In genomic region chr17:39450847-39451581, GRCh38 we compare ENCODE assay signal across 1 cellular context.
TF ChIP-seq lines count a peak whose summit lies in the region.

MED1 (minus strand) TSS chr17:39451263; CDS start chr17:39451062, 201 bp downstream.

TF ChIP-seq in HepG2, 621 proteins besides CTCF, POLR2A, EP300 and RAD21 (continued from another document and continues in another):
- TF ChIP-seq, protein P1, sequence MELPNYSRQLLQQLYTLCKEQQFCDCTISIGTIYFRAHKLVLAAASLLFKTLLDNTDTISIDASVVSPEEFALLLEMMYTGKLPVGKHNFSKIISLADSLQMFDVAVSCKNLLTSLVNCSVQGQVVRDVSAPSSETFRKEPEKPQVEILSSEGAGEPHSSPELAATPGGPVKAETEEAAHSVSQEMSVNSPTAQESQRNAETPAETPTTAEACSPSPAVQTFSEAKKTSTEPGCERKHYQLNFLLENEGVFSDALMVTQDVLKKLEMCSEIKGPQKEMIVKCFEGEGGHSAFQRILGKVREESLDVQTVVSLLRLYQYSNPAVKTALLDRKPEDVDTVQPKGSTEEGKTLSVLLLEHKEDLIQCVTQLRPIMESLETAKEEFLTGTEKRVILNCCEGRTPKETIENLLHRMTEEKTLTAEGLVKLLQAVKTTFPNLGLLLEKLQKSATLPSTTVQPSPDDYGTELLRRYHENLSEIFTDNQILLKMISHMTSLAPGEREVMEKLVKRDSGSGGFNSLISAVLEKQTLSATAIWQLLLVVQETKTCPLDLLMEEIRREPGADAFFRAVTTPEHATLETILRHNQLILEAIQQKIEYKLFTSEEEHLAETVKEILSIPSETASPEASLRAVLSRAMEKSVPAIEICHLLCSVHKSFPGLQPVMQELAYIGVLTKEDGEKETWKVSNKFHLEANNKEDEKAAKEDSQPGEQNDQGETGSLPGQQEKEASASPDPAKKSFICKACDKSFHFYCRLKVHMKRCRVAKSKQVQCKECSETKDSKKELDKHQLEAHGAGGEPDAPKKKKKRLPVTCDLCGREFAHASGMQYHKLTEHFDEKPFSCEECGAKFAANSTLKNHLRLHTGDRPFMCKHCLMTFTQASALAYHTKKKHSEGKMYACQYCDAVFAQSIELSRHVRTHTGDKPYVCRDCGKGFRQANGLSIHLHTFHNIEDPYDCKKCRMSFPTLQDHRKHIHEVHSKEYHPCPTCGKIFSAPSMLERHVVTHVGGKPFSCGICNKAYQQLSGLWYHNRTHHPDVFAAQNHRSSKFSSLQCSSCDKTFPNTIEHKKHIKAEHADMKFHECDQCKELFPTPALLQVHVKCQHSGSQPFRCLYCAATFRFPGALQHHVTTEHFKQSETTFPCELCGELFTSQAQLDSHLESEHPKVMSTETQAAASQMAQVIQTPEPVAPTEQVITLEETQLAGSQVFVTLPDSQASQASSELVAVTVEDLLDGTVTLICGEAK (IDR thresholded peaks at IDR 0.05) = no peak
- TF ChIP-seq, protein P1 (CRISPR knock-in tag; IDR thresholded peaks at IDR 0.05) = peak; percentile 94
- TF ChIP-seq ZNF138 (CRISPR knock-in tag; IDR thresholded peaks at IDR 0.05; ENCODE audit: low read depth) (0 out of 2 replicates have a peak, but pooled peaks have one; percentile 34), ZNF577 (CRISPR knock-in tag; IDR thresholded peaks at IDR 0.05; ENCODE audit: borderline replicate concordance, low read depth) (no peak), ZSCAN30 (CRISPR knock-in tag; IDR thresholded peaks at IDR 0.05) (peak; percentile 64; the same call in 1 of the 2 replicates), FOXA3 (CRISPR knock-in tag; IDR thresholded peaks at IDR 0.05) (no peak; the same call in 1 of the 2 replicates), ARNT2 (CRISPR knock-in tag; IDR thresholded peaks at IDR 0.05; ENCODE audit: low read depth) (peak; percentile 98; the same call in 1 of the 2 replicates), ZNF772 (CRISPR knock-in tag; IDR thresholded peaks at IDR 0.05) (peak; percentile 60; the same call in 1 of the 2 replicates), SPEN (CRISPR knock-in tag; IDR thresholded peaks at IDR 0.05; ENCODE audit: low read depth) (peak; percentile 89; the same call in 1 of the 2 replicates), ZNF552 (CRISPR knock-in tag; IDR thresholded peaks at IDR 0.05; ENCODE audit: borderline replicate concordance) (peak; percentile 59; the same call in 1 of the 2 replicates), NCOR1 (IDR thresholded peaks at IDR 0.05; ENCODE audit: borderline replicate concordance, low read length) (0 out of 2 replicates have a peak, but pooled peaks have one; percentile 17), TCF7L2 (IDR thresholded peaks at IDR 0.05; ENCODE audit: low read depth, low read length) (peak; percentile 37; the same call in 1 of the 2 replicates), ZNF143 (CRISPR knock-in tag; IDR thresholded peaks at IDR 0.05) (peak; percentile 58; the same call in 1 of the 2 replicates), ZXDC (CRISPR knock-in tag; IDR thresholded peaks at IDR 0.05) (peak; percentile 85; the same call in 1 of the 2 replicates), ZNF879 (CRISPR knock-in tag; IDR thresholded peaks at IDR 0.05) (peak; percentile 82; the same call in 1 of the 2 replicates), ARHGAP35 (CRISPR knock-in tag; IDR thresholded peaks at IDR 0.05; ENCODE audit: borderline replicate concordance) (no peak; the same call in 1 of the 2 replicates), SIN3B (IDR thresholded peaks at IDR 0.05; ENCODE audit: low read length) (peak; percentile 88), TP53 (CRISPR knock-in tag; conservative IDR thresholded peaks at IDR 0.05) (0 out of 2 replicates have a peak, but pooled peaks have one; percentile 28)
- TF ChIP-seq, protein P2, sequence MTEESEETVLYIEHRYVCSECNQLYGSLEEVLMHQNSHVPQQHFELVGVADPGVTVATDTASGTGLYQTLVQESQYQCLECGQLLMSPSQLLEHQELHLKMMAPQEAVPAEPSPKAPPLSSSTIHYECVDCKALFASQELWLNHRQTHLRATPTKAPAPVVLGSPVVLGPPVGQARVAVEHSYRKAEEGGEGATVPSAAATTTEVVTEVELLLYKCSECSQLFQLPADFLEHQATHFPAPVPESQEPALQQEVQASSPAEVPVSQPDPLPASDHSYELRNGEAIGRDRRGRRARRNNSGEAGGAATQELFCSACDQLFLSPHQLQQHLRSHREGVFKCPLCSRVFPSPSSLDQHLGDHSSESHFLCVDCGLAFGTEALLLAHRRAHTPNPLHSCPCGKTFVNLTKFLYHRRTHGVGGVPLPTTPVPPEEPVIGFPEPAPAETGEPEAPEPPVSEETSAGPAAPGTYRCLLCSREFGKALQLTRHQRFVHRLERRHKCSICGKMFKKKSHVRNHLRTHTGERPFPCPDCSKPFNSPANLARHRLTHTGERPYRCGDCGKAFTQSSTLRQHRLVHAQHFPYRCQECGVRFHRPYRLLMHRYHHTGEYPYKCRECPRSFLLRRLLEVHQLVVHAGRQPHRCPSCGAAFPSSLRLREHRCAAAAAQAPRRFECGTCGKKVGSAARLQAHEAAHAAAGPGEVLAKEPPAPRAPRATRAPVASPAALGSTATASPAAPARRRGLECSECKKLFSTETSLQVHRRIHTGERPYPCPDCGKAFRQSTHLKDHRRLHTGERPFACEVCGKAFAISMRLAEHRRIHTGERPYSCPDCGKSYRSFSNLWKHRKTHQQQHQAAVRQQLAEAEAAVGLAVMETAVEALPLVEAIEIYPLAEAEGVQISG (CRISPR knock-in tag; IDR thresholded peaks at IDR 0.05) = peak; percentile 81
- TF ChIP-seq, protein P3, sequence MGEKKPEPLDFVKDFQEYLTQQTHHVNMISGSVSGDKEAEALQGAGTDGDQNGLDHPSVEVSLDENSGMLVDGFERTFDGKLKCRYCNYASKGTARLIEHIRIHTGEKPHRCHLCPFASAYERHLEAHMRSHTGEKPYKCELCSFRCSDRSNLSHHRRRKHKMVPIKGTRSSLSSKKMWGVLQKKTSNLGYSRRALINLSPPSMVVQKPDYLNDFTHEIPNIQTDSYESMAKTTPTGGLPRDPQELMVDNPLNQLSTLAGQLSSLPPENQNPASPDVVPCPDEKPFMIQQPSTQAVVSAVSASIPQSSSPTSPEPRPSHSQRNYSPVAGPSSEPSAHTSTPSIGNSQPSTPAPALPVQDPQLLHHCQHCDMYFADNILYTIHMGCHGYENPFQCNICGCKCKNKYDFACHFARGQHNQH (CRISPR knock-in tag; IDR thresholded peaks at IDR 0.05) = no peak; the same call in 1 of the 2 replicates
- TF ChIP-seq, protein P4, sequence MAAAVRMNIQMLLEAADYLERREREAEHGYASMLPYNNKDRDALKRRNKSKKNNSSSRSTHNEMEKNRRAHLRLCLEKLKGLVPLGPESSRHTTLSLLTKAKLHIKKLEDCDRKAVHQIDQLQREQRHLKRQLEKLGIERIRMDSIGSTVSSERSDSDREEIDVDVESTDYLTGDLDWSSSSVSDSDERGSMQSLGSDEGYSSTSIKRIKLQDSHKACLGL (CRISPR knock-in tag; IDR thresholded peaks at IDR 0.05) = peak; percentile 63
- TF ChIP-seq, protein P5, sequence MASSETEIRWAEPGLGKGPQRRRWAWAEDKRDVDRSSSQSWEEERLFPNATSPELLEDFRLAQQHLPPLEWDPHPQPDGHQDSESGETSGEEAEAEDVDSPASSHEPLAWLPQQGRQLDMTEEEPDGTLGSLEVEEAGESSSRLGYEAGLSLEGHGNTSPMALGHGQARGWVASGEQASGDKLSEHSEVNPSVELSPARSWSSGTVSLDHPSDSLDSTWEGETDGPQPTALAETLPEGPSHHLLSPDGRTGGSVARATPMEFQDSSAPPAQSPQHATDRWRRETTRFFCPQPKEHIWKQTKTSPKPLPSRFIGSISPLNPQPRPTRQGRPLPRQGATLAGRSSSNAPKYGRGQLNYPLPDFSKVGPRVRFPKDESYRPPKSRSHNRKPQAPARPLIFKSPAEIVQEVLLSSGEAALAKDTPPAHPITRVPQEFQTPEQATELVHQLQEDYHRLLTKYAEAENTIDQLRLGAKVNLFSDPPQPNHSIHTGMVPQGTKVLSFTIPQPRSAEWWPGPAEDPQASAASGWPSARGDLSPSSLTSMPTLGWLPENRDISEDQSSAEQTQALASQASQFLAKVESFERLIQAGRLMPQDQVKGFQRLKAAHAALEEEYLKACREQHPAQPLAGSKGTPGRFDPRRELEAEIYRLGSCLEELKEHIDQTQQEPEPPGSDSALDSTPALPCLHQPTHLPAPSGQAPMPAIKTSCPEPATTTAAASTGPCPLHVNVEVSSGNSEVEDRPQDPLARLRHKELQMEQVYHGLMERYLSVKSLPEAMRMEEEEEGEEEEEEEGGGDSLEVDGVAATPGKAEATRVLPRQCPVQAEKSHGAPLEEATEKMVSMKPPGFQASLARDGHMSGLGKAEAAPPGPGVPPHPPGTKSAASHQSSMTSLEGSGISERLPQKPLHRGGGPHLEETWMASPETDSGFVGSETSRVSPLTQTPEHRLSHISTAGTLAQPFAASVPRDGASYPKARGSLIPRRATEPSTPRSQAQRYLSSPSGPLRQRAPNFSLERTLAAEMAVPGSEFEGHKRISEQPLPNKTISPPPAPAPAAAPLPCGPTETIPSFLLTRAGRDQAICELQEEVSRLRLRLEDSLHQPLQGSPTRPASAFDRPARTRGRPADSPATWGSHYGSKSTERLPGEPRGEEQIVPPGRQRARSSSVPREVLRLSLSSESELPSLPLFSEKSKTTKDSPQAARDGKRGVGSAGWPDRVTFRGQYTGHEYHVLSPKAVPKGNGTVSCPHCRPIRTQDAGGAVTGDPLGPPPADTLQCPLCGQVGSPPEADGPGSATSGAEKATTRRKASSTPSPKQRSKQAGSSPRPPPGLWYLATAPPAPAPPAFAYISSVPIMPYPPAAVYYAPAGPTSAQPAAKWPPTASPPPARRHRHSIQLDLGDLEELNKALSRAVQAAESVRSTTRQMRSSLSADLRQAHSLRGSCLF (CRISPR knock-in tag; IDR thresholded peaks at IDR 0.05; ENCODE audit: borderline replicate concordance) = no peak
- TF ChIP-seq, protein P6, sequence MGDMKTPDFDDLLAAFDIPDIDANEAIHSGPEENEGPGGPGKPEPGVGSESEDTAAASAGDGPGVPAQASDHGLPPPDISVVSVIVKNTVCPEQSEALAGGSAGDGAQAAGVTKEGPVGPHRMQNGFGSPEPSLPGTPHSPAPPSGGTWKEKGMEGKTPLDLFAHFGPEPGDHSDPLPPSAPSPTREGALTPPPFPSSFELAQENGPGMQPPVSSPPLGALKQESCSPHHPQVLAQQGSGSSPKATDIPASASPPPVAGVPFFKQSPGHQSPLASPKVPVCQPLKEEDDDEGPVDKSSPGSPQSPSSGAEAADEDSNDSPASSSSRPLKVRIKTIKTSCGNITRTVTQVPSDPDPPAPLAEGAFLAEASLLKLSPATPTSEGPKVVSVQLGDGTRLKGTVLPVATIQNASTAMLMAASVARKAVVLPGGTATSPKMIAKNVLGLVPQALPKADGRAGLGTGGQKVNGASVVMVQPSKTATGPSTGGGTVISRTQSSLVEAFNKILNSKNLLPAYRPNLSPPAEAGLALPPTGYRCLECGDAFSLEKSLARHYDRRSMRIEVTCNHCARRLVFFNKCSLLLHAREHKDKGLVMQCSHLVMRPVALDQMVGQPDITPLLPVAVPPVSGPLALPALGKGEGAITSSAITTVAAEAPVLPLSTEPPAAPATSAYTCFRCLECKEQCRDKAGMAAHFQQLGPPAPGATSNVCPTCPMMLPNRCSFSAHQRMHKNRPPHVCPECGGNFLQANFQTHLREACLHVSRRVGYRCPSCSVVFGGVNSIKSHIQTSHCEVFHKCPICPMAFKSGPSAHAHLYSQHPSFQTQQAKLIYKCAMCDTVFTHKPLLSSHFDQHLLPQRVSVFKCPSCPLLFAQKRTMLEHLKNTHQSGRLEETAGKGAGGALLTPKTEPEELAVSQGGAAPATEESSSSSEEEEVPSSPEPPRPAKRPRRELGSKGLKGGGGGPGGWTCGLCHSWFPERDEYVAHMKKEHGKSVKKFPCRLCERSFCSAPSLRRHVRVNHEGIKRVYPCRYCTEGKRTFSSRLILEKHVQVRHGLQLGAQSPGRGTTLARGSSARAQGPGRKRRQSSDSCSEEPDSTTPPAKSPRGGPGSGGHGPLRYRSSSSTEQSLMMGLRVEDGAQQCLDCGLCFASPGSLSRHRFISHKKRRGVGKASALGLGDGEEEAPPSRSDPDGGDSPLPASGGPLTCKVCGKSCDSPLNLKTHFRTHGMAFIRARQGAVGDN (CRISPR knock-in tag; IDR thresholded peaks at IDR 0.05) = peak; percentile 77
- TF ChIP-seq, protein P7, sequence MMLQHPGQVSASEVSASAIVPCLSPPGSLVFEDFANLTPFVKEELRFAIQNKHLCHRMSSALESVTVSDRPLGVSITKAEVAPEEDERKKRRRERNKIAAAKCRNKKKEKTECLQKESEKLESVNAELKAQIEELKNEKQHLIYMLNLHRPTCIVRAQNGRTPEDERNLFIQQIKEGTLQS (CRISPR knock-in tag; IDR thresholded peaks at IDR 0.05) = no peak
